Comparison of ENCODE assay signal across 2 cellular contexts in the genomic region with DNA sequence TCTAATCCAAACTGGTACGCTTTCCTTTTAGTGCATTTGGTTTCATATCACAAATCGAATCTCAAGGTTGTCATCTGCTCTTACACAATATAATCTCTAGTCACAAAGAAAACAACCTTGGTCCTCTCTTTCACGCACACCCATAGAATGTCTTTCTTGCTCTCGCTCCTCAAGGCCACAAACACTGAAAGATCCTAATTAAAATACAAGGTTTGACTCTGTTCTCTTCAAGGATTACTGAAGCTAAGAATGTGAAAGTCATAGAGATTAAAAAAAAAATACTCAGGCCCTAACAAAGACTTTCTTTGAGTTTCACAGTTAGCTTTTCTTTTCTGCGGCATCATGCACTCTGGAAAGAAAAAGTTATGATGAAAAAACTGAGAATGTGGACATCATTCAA.
TF ChIP-seq lines count a peak whose summit lies in the region.

No MANE protein-coding gene starts in this region.

TF ChIP-seq in SK-N-SH, 30 proteins besides CTCF, POLR2A, EP300 and RAD21 (continued from another document):
- TF ChIP-seq, protein P1, sequence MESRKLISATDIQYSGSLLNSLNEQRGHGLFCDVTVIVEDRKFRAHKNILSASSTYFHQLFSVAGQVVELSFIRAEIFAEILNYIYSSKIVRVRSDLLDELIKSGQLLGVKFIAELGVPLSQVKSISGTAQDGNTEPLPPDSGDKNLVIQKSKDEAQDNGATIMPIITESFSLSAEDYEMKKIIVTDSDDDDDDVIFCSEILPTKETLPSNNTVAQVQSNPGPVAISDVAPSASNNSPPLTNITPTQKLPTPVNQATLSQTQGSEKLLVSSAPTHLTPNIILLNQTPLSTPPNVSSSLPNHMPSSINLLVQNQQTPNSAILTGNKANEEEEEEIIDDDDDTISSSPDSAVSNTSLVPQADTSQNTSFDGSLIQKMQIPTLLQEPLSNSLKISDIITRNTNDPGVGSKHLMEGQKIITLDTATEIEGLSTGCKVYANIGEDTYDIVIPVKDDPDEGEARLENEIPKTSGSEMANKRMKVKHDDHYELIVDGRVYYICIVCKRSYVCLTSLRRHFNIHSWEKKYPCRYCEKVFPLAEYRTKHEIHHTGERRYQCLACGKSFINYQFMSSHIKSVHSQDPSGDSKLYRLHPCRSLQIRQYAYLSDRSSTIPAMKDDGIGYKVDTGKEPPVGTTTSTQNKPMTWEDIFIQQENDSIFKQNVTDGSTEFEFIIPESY (IDR thresholded peaks at IDR 0.05; ENCODE audit: borderline replicate concordance, low read depth) = no peak
- TF ChIP-seq, protein P2, sequence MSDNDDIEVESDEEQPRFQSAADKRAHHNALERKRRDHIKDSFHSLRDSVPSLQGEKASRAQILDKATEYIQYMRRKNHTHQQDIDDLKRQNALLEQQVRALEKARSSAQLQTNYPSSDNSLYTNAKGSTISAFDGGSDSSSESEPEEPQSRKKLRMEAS (IDR thresholded peaks at IDR 0.05; ENCODE audit: low read depth) = no peak
- TF ChIP-seq SMC3 (IDR thresholded peaks at IDR 0.05; ENCODE audit: low read depth, low read length) (no peak), GABPA (IDR thresholded peaks at IDR 0.05; ENCODE audit: low read depth) (no peak), TAF1 (IDR thresholded peaks at IDR 0.05; ENCODE audit: borderline replicate concordance, low read depth, low read length) (no peak), RFX5 (IDR thresholded peaks at IDR 0.05; ENCODE audit: low read length) (no peak), FOXM1 (IDR thresholded peaks at IDR 0.05; ENCODE audit: low read depth) (no peak), TEAD4 (IDR thresholded peaks at IDR 0.05; ENCODE audit: borderline replicate concordance, insufficient read depth) (no peak), NRF1 (IDR thresholded peaks at IDR 0.05; ENCODE audit: low read depth, low read length) (no peak), EZH2phosphoT487 (IDR thresholded peaks at IDR 0.05; ENCODE audit: borderline replicate concordance, low read depth) (no peak), POLR2AphosphoS5 (IDR thresholded peaks at IDR 0.05; ENCODE audit: low read depth, low read length) (no peak), FOXJ3 (CRISPR knock-in tag; IDR thresholded peaks at IDR 0.05) (no peak), FOSL2 (IDR thresholded peaks at IDR 0.05; ENCODE audit: borderline replicate concordance, low read depth) (no peak), SIN3A (IDR thresholded peaks at IDR 0.05; ENCODE audit: borderline replicate concordance, low read depth, low read length) (no peak)
- TF ChIP-seq, protein P3, sequence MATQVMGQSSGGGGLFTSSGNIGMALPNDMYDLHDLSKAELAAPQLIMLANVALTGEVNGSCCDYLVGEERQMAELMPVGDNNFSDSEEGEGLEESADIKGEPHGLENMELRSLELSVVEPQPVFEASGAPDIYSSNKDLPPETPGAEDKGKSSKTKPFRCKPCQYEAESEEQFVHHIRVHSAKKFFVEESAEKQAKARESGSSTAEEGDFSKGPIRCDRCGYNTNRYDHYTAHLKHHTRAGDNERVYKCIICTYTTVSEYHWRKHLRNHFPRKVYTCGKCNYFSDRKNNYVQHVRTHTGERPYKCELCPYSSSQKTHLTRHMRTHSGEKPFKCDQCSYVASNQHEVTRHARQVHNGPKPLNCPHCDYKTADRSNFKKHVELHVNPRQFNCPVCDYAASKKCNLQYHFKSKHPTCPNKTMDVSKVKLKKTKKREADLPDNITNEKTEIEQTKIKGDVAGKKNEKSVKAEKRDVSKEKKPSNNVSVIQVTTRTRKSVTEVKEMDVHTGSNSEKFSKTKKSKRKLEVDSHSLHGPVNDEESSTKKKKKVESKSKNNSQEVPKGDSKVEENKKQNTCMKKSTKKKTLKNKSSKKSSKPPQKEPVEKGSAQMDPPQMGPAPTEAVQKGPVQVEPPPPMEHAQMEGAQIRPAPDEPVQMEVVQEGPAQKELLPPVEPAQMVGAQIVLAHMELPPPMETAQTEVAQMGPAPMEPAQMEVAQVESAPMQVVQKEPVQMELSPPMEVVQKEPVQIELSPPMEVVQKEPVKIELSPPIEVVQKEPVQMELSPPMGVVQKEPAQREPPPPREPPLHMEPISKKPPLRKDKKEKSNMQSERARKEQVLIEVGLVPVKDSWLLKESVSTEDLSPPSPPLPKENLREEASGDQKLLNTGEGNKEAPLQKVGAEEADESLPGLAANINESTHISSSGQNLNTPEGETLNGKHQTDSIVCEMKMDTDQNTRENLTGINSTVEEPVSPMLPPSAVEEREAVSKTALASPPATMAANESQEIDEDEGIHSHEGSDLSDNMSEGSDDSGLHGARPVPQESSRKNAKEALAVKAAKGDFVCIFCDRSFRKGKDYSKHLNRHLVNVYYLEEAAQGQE (IDR thresholded peaks at IDR 0.05; ENCODE audit: low read depth, low read length) = no peak

TF ChIP-seq in SK-N-SH treated with all-trans-retinoic acid at 6 μM for 48 hours, 23 proteins besides CTCF, POLR2A, EP300 and RAD21 (continued from another document):
- TF ChIP-seq, protein P4, sequence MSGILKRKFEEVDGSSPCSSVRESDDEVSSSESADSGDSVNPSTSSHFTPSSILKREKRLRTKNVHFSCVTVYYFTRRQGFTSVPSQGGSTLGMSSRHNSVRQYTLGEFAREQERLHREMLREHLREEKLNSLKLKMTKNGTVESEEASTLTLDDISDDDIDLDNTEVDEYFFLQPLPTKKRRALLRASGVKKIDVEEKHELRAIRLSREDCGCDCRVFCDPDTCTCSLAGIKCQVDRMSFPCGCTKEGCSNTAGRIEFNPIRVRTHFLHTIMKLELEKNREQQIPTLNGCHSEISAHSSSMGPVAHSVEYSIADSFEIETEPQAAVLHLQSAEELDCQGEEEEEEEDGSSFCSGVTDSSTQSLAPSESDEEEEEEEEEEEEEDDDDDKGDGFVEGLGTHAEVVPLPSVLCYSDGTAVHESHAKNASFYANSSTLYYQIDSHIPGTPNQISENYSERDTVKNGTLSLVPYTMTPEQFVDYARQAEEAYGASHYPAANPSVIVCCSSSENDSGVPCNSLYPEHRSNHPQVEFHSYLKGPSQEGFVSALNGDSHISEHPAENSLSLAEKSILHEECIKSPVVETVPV (CRISPR knock-in tag; IDR thresholded peaks at IDR 0.05) = no peak
- TF ChIP-seq ISL1 (CRISPR knock-in tag; IDR thresholded peaks at IDR 0.05) (no peak), ZNF565 (CRISPR knock-in tag; conservative IDR thresholded peaks at IDR 0.05; ENCODE audit: low read depth) (no peak), OSR1 (CRISPR knock-in tag; IDR thresholded peaks at IDR 0.05) (no peak), ARNTL (CRISPR knock-in tag; IDR thresholded peaks at IDR 0.05; ENCODE audit: borderline replicate concordance, low read depth) (no peak), RARB (CRISPR knock-in tag; IDR thresholded peaks at IDR 0.05) (no peak), ESRRG (CRISPR knock-in tag; IDR thresholded peaks at IDR 0.05) (no peak), ZC3H10 (CRISPR knock-in tag; IDR thresholded peaks at IDR 0.05) (no peak), ZNF8 (CRISPR knock-in tag; IDR thresholded peaks at IDR 0.05) (no peak), SNAI2 (CRISPR knock-in tag; IDR thresholded peaks at IDR 0.05) (no peak), BACH2 (CRISPR knock-in tag; IDR thresholded peaks at IDR 0.05; ENCODE audit: borderline replicate concordance) (no peak)
- TF ChIP-seq, protein P5, sequence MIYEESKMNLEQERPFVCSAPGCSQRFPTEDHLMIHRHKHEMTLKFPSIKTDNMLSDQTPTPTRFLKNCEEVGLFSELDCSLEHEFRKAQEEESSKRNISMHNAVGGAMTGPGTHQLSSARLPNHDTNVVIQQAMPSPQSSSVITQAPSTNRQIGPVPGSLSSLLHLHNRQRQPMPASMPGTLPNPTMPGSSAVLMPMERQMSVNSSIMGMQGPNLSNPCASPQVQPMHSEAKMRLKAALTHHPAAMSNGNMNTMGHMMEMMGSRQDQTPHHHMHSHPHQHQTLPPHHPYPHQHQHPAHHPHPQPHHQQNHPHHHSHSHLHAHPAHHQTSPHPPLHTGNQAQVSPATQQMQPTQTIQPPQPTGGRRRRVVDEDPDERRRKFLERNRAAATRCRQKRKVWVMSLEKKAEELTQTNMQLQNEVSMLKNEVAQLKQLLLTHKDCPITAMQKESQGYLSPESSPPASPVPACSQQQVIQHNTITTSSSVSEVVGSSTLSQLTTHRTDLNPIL (CRISPR knock-in tag; IDR thresholded peaks at IDR 0.05; ENCODE audit: low read depth) = no peak
- TF ChIP-seq, protein P6, sequence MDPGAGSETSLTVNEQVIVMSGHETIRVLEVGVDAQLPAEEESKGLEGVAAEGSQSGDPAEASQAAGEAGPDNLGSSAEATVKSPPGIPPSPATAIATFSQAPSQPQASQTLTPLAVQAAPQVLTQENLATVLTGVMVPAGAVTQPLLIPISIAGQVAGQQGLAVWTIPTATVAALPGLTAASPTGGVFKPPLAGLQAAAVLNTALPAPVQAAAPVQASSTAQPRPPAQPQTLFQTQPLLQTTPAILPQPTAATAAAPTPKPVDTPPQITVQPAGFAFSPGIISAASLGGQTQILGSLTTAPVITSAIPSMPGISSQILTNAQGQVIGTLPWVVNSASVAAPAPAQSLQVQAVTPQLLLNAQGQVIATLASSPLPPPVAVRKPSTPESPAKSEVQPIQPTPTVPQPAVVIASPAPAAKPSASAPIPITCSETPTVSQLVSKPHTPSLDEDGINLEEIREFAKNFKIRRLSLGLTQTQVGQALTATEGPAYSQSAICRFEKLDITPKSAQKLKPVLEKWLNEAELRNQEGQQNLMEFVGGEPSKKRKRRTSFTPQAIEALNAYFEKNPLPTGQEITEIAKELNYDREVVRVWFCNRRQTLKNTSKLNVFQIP (CRISPR knock-in tag; IDR thresholded peaks at IDR 0.05; ENCODE audit: borderline replicate concordance, low read depth) = no peak
- TF ChIP-seq, protein P7, sequence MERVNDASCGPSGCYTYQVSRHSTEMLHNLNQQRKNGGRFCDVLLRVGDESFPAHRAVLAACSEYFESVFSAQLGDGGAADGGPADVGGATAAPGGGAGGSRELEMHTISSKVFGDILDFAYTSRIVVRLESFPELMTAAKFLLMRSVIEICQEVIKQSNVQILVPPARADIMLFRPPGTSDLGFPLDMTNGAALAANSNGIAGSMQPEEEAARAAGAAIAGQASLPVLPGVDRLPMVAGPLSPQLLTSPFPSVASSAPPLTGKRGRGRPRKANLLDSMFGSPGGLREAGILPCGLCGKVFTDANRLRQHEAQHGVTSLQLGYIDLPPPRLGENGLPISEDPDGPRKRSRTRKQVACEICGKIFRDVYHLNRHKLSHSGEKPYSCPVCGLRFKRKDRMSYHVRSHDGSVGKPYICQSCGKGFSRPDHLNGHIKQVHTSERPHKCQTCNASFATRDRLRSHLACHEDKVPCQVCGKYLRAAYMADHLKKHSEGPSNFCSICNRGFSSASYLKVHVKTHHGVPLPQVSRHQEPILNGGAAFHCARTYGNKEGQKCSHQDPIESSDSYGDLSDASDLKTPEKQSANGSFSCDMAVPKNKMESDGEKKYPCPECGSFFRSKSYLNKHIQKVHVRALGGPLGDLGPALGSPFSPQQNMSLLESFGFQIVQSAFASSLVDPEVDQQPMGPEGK (CRISPR knock-in tag; IDR thresholded peaks at IDR 0.05; ENCODE audit: borderline replicate concordance) = no peak
